14 cellular contexts compared by ENCODE assay signal in genomic region chr5:96117863-96118651, GRCh38.
A peak's percentile ranks its signal among the peaks of the same experiment; 100 is the strongest.
DNase-seq lines count a peak whose midpoint lies in the region; TF ChIP-seq lines count a peak whose summit lies in the region.
"Had no signal": no experiment of that assay in that cellular context is flagged by ENCODE, and none has a peak within 500 bp of the region (broad histone marks: within the 10 kb centered on the region; RNA-seq: fewer than 3 reads in every experiment).

No MANE protein-coding gene starts in this region.

- no peak for TF ChIP-seq EP300 in esophagus muscularis mucosa (IDR thresholded peaks at IDR 0.05)

- H3K27ac ChIP-seq in AG04450 (ENCODE audit: low read depth, low read length) (peak overlapping the region; percentile 65), esophagus muscularis mucosa (replicated peaks in 1 of 4) (peak overlapping the region; percentile 47 to 61 (median 58)), liver (ENCODE audit: low read depth in 1 of 2, low read length in 2 of 2) (peak overlapping the region; percentile 30 to 44), vagina (no peak overlapping the region)
- H3K27ac ChIP-seq: suprapubic skin had no signal

- intact Hi-C loops in esophagus muscularis mucosa (cut with DNase I): no loop called here
- intact Hi-C loops in vagina (cut with DNase I): no loop called here

- H3K4me3 ChIP-seq in AG04450 (ENCODE audit: low read depth, low read length): no peak overlapping the region
- H3K4me3 ChIP-seq in esophagus muscularis mucosa: no peak overlapping the region
- no peak overlapping the region for H3K4me3 ChIP-seq in liver (ENCODE audit: low read depth in 1 of 3, low read length in 3 of 3)
- no peak overlapping the region for H3K4me3 ChIP-seq in vagina
- H3K4me3 ChIP-seq: suprapubic skin had no signal

- CTCF ChIA-PET in AG04450 (lab: Charles Lee): no interaction called here

- no peaks in the 10 kb centered on the region for H3K27me3 ChIP-seq in AG04450 (ENCODE audit: control insufficient read depth, insufficient read depth, low read length)
- H3K27me3 ChIP-seq in esophagus muscularis mucosa: no peaks in the 10 kb centered on the region
- no peaks in the 10 kb centered on the region for H3K27me3 ChIP-seq in liver (ENCODE audit: control insufficient read depth in 4 of 4, insufficient read depth in 4 of 4, low read length in 3 of 4)
- H3K27me3 ChIP-seq in vagina: no peaks in the 10 kb centered on the region
- H3K27me3 ChIP-seq: suprapubic skin had no signal

- 42% methylated on average over 3 of the region's 3 CpGs for WGBS in esophagus muscularis mucosa
- WGBS in liver: 34% methylated on average over 3 of the region's 3 CpGs

- peak; percentile 55 to 63 for TF ChIP-seq RAD21 in liver (IDR thresholded peaks at IDR 0.05)

- H3K36me3 ChIP-seq in esophagus muscularis mucosa (no peaks in the 10 kb centered on the region), liver (ENCODE audit: control insufficient read depth in 4 of 4, insufficient read depth in 3 of 4, low read depth in 1 of 4, low read length in 3 of 4) (no peaks in the 10 kb centered on the region), vagina (no peaks in the 10 kb centered on the region)
- H3K36me3 ChIP-seq: suprapubic skin had no signal

- H3K9ac ChIP-seq in liver (ENCODE audit: low read depth in 1 of 2, low read length in 2 of 2): peak overlapping the region in 1 of 2 donors; percentile 23

- H3K4me1 ChIP-seq in esophagus muscularis mucosa (peaks cover 0 to 33% (median 29%) of the 10 kb centered on the region in 4 donors), liver (ENCODE audit: control insufficient read depth in 4 of 4, insufficient read depth in 4 of 4, low read length in 3 of 4) (peaks cover 8 to 67% (median 43%) of the 10 kb centered on the region in 4 donors), vagina (peaks cover 8% of the 10 kb centered on the region)

- no peak for TF ChIP-seq CTCF in AG04450 (IDR thresholded peaks at IDR 0.05; ENCODE audit: low read depth, low read length)
- TF ChIP-seq CTCF in esophagus muscularis mucosa (IDR thresholded peaks at IDR 0.05): no peak
- TF ChIP-seq CTCF in liver (IDR thresholded peaks at IDR 0.05; ENCODE audit: low read depth, low read length, missing input control): no peak
- no peak for TF ChIP-seq CTCF in vagina (IDR thresholded peaks at IDR 0.05)

- POLR2A ChIA-PET in AG04450 (lab: Yijun Ruan, JAX): interaction anchor here (0.6 to 0.9 kb wide), 3 partner anchors 26 to 157 kb away, joined by 3 to 5 read pairs (median 3); no protein-coding TSS in a partner anchor

- H3K9me3 ChIP-seq in AG04450 (ENCODE audit: control insufficient read depth, insufficient read depth, low read length): no peaks in the 10 kb centered on the region
- no peaks in the 10 kb centered on the region for H3K9me3 ChIP-seq in esophagus muscularis mucosa
- H3K9me3 ChIP-seq in liver (ENCODE audit: control insufficient read depth in 4 of 4, low read length in 3 of 4): no peaks in the 10 kb centered on the region
- H3K9me3 ChIP-seq in vagina: no peaks in the 10 kb centered on the region
- H3K9me3 ChIP-seq: suprapubic skin had no signal

- TF ChIP-seq POLR2A in esophagus muscularis mucosa (IDR thresholded peaks at IDR 0.05; ENCODE audit: low read depth): no peak
- TF ChIP-seq POLR2A in vagina (IDR thresholded peaks at IDR 0.05): no peak

- no peak for DNase-seq in AG04450 (ENCODE audit: low read depth, low spot score)
- peak; percentile 14 for DNase-seq in NCI-H2107 (lab: John Stamatoyannopoulos, UW)
- DNase-seq in esophagus muscularis mucosa (ENCODE audit: extremely low spot score): no peak
- DNase-seq in dermis blood vessel endothelial cell: no peak
- no peak for DNase-seq in vagina (ENCODE audit: extremely low spot score in 2 of 2)
- no peak for DNase-seq in SIG-M5 (lab: John Stamatoyannopoulos, UW)
- DNase-seq in activated CD4-positive, CD25-positive, alpha-beta regulatory T cell treated with anti-CD3 and anti-CD28 coated beads, Interleukin-2, amount 50 U/mL, for 72 hours: no peak
- DNase-seq: activated CD4-positive, alpha-beta T cell treated with anti-CD3 and anti-CD28 coated beads, Interleukin-2, amount 10 ng/mL, durations not matched to agents 24 days and 14 days; caudate nucleus; NCI-H2227 treated with DMSO at 0.1 percent for 48 hours; NK-92 treated with Interleukin-12 subunit alpha and Interleukin-12 subunit beta, amount 100 ng/mL, for 24 hours; SHP77 had no signal

TF ChIP-seq in liver, 16 proteins besides CTCF, POLR2A, EP300 and RAD21:
- TF ChIP-seq FOXA2 (IDR thresholded peaks at IDR 0.05): peak; percentile 51
- peak in 1 of 2 donors; percentile 30 for TF ChIP-seq EGR1 (IDR thresholded peaks at IDR 0.05; ENCODE audit: low read depth in 2 of 2)
- no peak for TF ChIP-seq FOXA1 (IDR thresholded peaks at IDR 0.05)
- no peak for TF ChIP-seq TAF1 (conservative IDR thresholded peaks at IDR 0.05)
- peak; percentile 29 to 81 for TF ChIP-seq JUND (IDR thresholded peaks at IDR 0.05)
- TF ChIP-seq NR2F2 (IDR thresholded peaks at IDR 0.05): no peak
- TF ChIP-seq YY1 (IDR thresholded peaks at IDR 0.05): peak; percentile 50
- TF ChIP-seq ATF3 (IDR thresholded peaks at IDR 0.05): no peak
- TF ChIP-seq REST (IDR thresholded peaks at IDR 0.05): peak; percentile 88
- TF ChIP-seq ZBTB33 (IDR thresholded peaks at IDR 0.05): peak; percentile 59
- TF ChIP-seq MAX (IDR thresholded peaks at IDR 0.05): peak; percentile 55
- TF ChIP-seq HNF4G (IDR thresholded peaks at IDR 0.05): peak; percentile 68
- TF ChIP-seq SP1 (IDR thresholded peaks at IDR 0.05): peak; percentile 70
- peak; percentile 93 to 94 for TF ChIP-seq HNF4A (conservative IDR thresholded peaks at IDR 0.05)
- TF ChIP-seq RXRA (IDR thresholded peaks at IDR 0.05): peak; percentile 58 to 73
- no peak for TF ChIP-seq GABPA (IDR thresholded peaks at IDR 0.05 in 1 of 2, conservative IDR thresholded peaks at IDR 0.05 in 1 of 2)
